Comparison of ENCODE assay signal across 20 cellular contexts in the genomic region with DNA sequence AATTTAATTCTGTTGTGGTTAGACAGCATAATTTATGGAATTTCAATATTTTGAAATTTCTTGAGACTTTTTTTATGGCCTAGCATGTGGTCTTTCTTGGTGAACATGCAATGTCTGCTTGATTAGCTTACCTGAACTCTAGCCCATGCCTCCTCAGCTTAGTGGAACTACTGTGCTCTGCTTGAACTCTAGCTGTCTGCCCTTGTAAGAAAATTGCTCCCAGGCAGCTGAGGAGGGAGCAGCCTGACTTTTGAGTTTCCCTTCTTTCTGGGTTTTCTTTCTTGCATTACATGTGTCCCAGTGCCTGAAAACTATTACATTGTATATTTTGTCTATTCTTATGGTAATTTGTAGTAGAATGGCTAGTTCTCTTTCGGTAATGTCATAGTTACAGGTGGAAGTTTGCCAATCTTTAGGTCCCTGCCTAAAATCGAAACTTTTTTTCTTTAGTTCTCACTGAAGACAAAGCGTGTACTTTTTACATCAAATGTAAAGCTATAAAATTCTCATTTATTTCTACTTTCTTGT.
DNase-seq lines count a peak whose midpoint lies in the region; ATAC-seq, FAIRE-seq and TF ChIP-seq lines count a peak whose summit lies in the region.
"Had no signal": no experiment of that assay in that cellular context is flagged by ENCODE, and none has a peak within 500 bp of the region (broad histone marks: within the 10 kb centered on the region; RNA-seq: fewer than 3 reads in every experiment).

No MANE protein-coding gene starts in this region.

- H3K9me3 ChIP-seq in Panc1 (ENCODE audit: control insufficient read depth, insufficient read depth, low read depth, low read length) (no peaks in the 10 kb centered on the region), H1 (ENCODE audit: insufficient read depth in 2 of 2, low read depth in 1 of 2, low read length in 1 of 2) (no peaks in the 10 kb centered on the region), stomach smooth muscle (ENCODE audit: control insufficient read depth in 2 of 2, low read length in 2 of 2) (no peaks in the 10 kb centered on the region), breast epithelium (no peaks in the 10 kb centered on the region)

- TF ChIP-seq EP300 in H1 (IDR thresholded peaks at IDR 0.05; ENCODE audit: borderline replicate concordance in 1 of 2, low read depth in 2 of 2, low read length in 2 of 2): no peak

- H3K4me3 ChIP-seq in Panc1 (ENCODE audit: low read depth in 2 of 2, low read length in 2 of 2) (no peak overlapping the region), H1 (ENCODE audit: extremely low read depth in 1 of 4, insufficient read depth in 2 of 4, low read depth in 3 of 4, low read length in 4 of 4) (no peak overlapping the region), stomach smooth muscle (ENCODE audit: low read length in 2 of 2) (peak overlapping the region; percentile 13 to 54), breast epithelium (no peak overlapping the region)
- H3K4me3 ChIP-seq: GM23248 had no signal

- H3K79me1 ChIP-seq in H1 (ENCODE audit: low read depth, low read length): no peaks in the 10 kb centered on the region

- H2BK120ac ChIP-seq in H1 (replicated peaks; ENCODE audit: low read depth, low read length): no peak overlapping the region

- H3K36me3 ChIP-seq in Panc1 (ENCODE audit: control insufficient read depth, insufficient read depth, low read length) (no peaks in the 10 kb centered on the region), H1 (ENCODE audit: control insufficient read depth in 2 of 4, insufficient read depth in 4 of 4, low read length in 3 of 4) (no peaks in the 10 kb centered on the region), stomach smooth muscle (ENCODE audit: control insufficient read depth in 2 of 2, insufficient read depth in 2 of 2, low read length in 2 of 2) (no peaks in the 10 kb centered on the region), breast epithelium (no peaks in the 10 kb centered on the region)

- peaks cover 12% of the 10 kb centered on the region; the same call in 1 of the 2 replicates for H3K4me1 ChIP-seq in Panc1 (ENCODE audit: control insufficient read depth, insufficient read depth, low read length)
- H3K4me1 ChIP-seq in H1 (replicated peaks in 1 of 4; ENCODE audit: control insufficient read depth in 3 of 4, insufficient read depth in 4 of 4, low read length in 3 of 4): peaks cover 0 to 16% (median 7%) of the 10 kb centered on the region in 4 experiments; a peak in 4 of 7 replicates
- peaks cover 10% of the 10 kb centered on the region for H3K4me1 ChIP-seq in stomach smooth muscle (ENCODE audit: control insufficient read depth, insufficient read depth, low read length)
- no peaks in the 10 kb centered on the region for H3K4me1 ChIP-seq in breast epithelium

- no peak overlapping the region for H2AK5ac ChIP-seq in H1 (ENCODE audit: low read depth, low read length)

- intact Hi-C loops in Panc1 (cut with micrococcal nuclease; ENCODE audit: unreplicated experiment) (no loop called here), breast epithelium (cut with DNase I; ENCODE audit: low total_unique reads) (no loop called here)

- no peak overlapping the region for H3K4me3 Mint-ChIP-seq in HFFc6

- H3K4me2 ChIP-seq in H1 (ENCODE audit: insufficient read depth in 1 of 2, low read depth in 2 of 2, low read length in 2 of 2): peak overlapping the region; percentile 19 to 37; a peak in 2 of 4 replicates
- H3K4me2 ChIP-seq: KMS-11 had no signal

- TF ChIP-seq POLR2A in H1 (IDR thresholded peaks at IDR 0.05; ENCODE audit: control extremely low read depth in 1 of 2, low read depth in 2 of 2, low read length in 2 of 2) (no peak), breast epithelium (IDR thresholded peaks at IDR 0.05) (no peak)

- WGBS in H1 (ENCODE audit: extremely low coverage in 1 of 2, insufficient coverage in 1 of 2, insufficient read length in 1 of 2, insufficient replicate concordance in 2 of 2, low coverage in 1 of 2, low lambda C conversion rate in 2 of 2, missing lambda C conversion rate in 1 of 2), 2 experiments: 66% methylated on average over 3 of the region's 3 CpGs; no CpG with 5 or more reads in 1 of the 2 experiments

- no peak overlapping the region for H4K8ac ChIP-seq in H1 (ENCODE audit: extremely low read depth, insufficient read depth, low read length)

- no peak overlapping the region for H3K14ac ChIP-seq in H1 (ENCODE audit: insufficient read length)

- no peak overlapping the region for H3K4ac ChIP-seq in H1 (replicated peaks; ENCODE audit: insufficient read length, low read depth, low read length)

- peak overlapping the region; percentile 48; the same call in 1 of the 2 replicates for H3K27ac ChIP-seq in Panc1 (ENCODE audit: low read length)
- H3K27ac ChIP-seq in H1 (ENCODE audit: low read depth, low read length): no peak overlapping the region
- H3K27ac ChIP-seq in stomach smooth muscle (ENCODE audit: low read length): no peak overlapping the region
- H3K27ac ChIP-seq in breast epithelium: no peak overlapping the region
- H3K27ac ChIP-seq: C4-2B, GM23248, KMS-11 had no signal

- H3K4me1 Mint-ChIP-seq in HFFc6 (ENCODE audit: low read depth): peaks cover 21% of the 10 kb centered on the region

- CTCF ChIA-PET in Panc1 (lab: Charles Lee) (no interaction called here), H1 (lab: Charles Lee; ENCODE audit: partially characterized antibody) (no interaction called here)

- POLR2A ChIA-PET in Panc1 (lab: Charles Lee) (no interaction called here), H1 (lab: Charles Lee; ENCODE audit: partially characterized antibody) (no interaction called here)

- H3K36me3 Mint-ChIP-seq in HFFc6 (ENCODE audit: low read depth): no peaks in the 10 kb centered on the region

- H2BK15ac ChIP-seq in H1 (ENCODE audit: low read length): no peak overlapping the region

- no peak overlapping the region for H3K23ac ChIP-seq in H1 (ENCODE audit: insufficient read length)

- peak overlapping the region; percentile 29; the same call in 1 of the 2 replicates for H3K27ac Mint-ChIP-seq in HFFc6

- H4K5ac ChIP-seq in H1 (ENCODE audit: insufficient read length, low read depth, low read length): no peak overlapping the region

- peak overlapping the region; percentile 67; the same call in 1 of the 2 replicates for H2BK20ac ChIP-seq in H1 (ENCODE audit: low read length)

- H3K23me2 ChIP-seq in H1 (ENCODE audit: low read depth, low read length): no peaks in the 10 kb centered on the region

- ATAC-seq in Panc1 (no peak; the same call in 1 of the 2 replicates), GM19397 (IDR thresholded peaks at IDR 0.05; ENCODE audit: unreplicated experiment) (no peak)
- ATAC-seq: HepG2, PC-3 had no signal

- peaks cover 0 to 12% of the 10 kb centered on the region in 2 experiments; a peak in 2 of 4 replicates for H3K79me2 ChIP-seq in H1 (ENCODE audit: control insufficient read depth in 1 of 2, insufficient read depth in 2 of 2, low read length in 2 of 2)

- BruUV-seq in Panc1 (replicated peaks; lab: Mats Ljungman, UMichigan): no TSS peak

- no peak overlapping the region for H3K56ac ChIP-seq in H1 (replicated peaks; ENCODE audit: insufficient read length, low read depth, low read length)

- in situ Hi-C loops in Panc1 (cut with HindIII; ENCODE audit: low pct_unique_long_range_greater_than_20kb, low sequenced_read_pairs): no loop called here

- H4K20me1 ChIP-seq in H1 (replicated peaks in 1 of 2; ENCODE audit: control insufficient read depth in 1 of 2, insufficient read depth in 2 of 2, low read length in 2 of 2): no peaks in the 10 kb centered on the region

- H3K27me3 Mint-ChIP-seq in HFFc6 (ENCODE audit: insufficient read depth): peaks cover 3% of the 10 kb centered on the region

- DNase-seq in HFFc6 (no peak), Panc1 (ENCODE audit: low read depth, low spot score) (no peak), H1 (ENCODE audit: low read depth in 1 of 2, low spot score in 2 of 2) (no peak), HCEC 1CT (no peak), breast epithelium (ENCODE audit: low spot score in 2 of 2) (no peak)
- DNase-seq: AML-193, DND-41, GM23248, MV-4-11, NCI-H1694 treated with DMSO at 0.1 percent for 48 hours, NCI-H2227 treated with DMSO at 0.1 percent for 48 hours, NCI-H510A treated with DMSO at 0.1 percent for 48 hours, NCI-H82, PC-3, T-helper 1 cell had no signal

- TF ChIP-seq CTCF in HFFc6 (IDR thresholded peaks at IDR 0.05): no peak
- no peak for TF ChIP-seq CTCF in Panc1 (IDR thresholded peaks at IDR 0.05)
- no peak for TF ChIP-seq CTCF in H1 (IDR thresholded peaks at IDR 0.05; ENCODE audit: control extremely low read depth in 1 of 3, insufficient read depth in 1 of 3, low read depth in 1 of 3, low read length in 3 of 3)
- TF ChIP-seq CTCF in breast epithelium (IDR thresholded peaks at IDR 0.05): no peak

- TF ChIP-seq RAD21 in H1 (IDR thresholded peaks at IDR 0.05 in 1 of 2, conservative IDR thresholded peaks at IDR 0.05 in 1 of 2; ENCODE audit: low read depth in 2 of 2, low read length in 2 of 2): no peak

- H2BK5ac ChIP-seq in H1 (ENCODE audit: low read depth, low read length): no peak overlapping the region

- no peak overlapping the region for H3K18ac ChIP-seq in H1 (ENCODE audit: extremely low read depth, low read length)

- H3K27me3 ChIP-seq in Panc1 (ENCODE audit: control insufficient read depth, insufficient read depth, low read length): no peaks in the 10 kb centered on the region
- H3K27me3 ChIP-seq in H1 (replicated peaks in 1 of 4; ENCODE audit: control insufficient read depth in 3 of 4, extremely low read depth in 1 of 4, insufficient read depth in 3 of 4, low read length in 3 of 4): no peaks in the 10 kb centered on the region
- H3K27me3 ChIP-seq in stomach smooth muscle (ENCODE audit: control insufficient read depth in 1 of 2, insufficient read depth in 2 of 2, low read length in 2 of 2): no peaks in the 10 kb centered on the region
- H3K27me3 ChIP-seq in breast epithelium: no peaks in the 10 kb centered on the region

- no peak overlapping the region for H4K91ac ChIP-seq in H1 (replicated peaks; ENCODE audit: insufficient read length, low read length)

- no peak overlapping the region for H2AFZ ChIP-seq in H1 (ENCODE audit: low read length)
- H2AFZ ChIP-seq: GM23248 had no signal

- H3K9ac ChIP-seq in H1 (replicated peaks in 1 of 4; ENCODE audit: extremely low read depth in 1 of 4, low read depth in 3 of 4, low read length in 3 of 4): no peak overlapping the region
- peak overlapping the region; percentile 26 to 55 for H3K9ac ChIP-seq in stomach smooth muscle (ENCODE audit: low read length in 2 of 2)
- H3K9ac ChIP-seq: GM23248, KMS-11 had no signal

- no peak overlapping the region for H2BK12ac ChIP-seq in H1 (ENCODE audit: low read depth, low read length)

- H3K9me3 Mint-ChIP-seq in HFFc6: no peaks in the 10 kb centered on the region

- no peak for FAIRE-seq in H1 (lab: Jason Lieb, UNC)
- FAIRE-seq: HepG2 had no signal

TF ChIP-seq in H1, 55 proteins besides CTCF, POLR2A, EP300 and RAD21:
- TF ChIP-seq MAFK (IDR thresholded peaks at IDR 0.05; ENCODE audit: low read depth, low read length) (no peak), PHF8 (conservative IDR thresholded peaks at IDR 0.05; ENCODE audit: low read depth, low read length) (no peak), CEBPB (IDR thresholded peaks at IDR 0.05; ENCODE audit: low read depth, low read length) (no peak), JUND (IDR thresholded peaks at IDR 0.05; ENCODE audit: low read length) (no peak), RXRA (IDR thresholded peaks at IDR 0.05; ENCODE audit: insufficient read depth, low read depth, low read length) (no peak)

Comparison
In these comparisons a context has a peak if more than half of its experiments do, and no peak if none do; other contexts are left out.
1. H3K4me3 ChIP-seq: peak in stomach smooth muscle (2 of 2); none in Panc1 (0 of 2), H1 (0 of 4) and breast epithelium (0 of 3).
2. H3K9ac ChIP-seq: peak in stomach smooth muscle (2 of 2); none in H1 (0 of 4).